Comparison of ENCODE assay signal across 8 cellular contexts in genomic region chr10:47552719-47553118, GRCh38. TPM values are rescaled to one million over a fixed set of nuclear protein-coding genes. Genes with fewer than 3 reads are reported as not detected.
DNase-seq lines count a peak whose midpoint lies in the region; ATAC-seq and TF ChIP-seq lines count a peak whose summit lies in the region.
"Not testable (repeated sequence)": the region's sequence is repeated elsewhere in the genome, so short reads cannot be mapped to it uniquely, and the experiment has no call there.

No MANE protein-coding gene starts in this region.

- POLR2A ChIA-PET in naive thymus-derived CD4-positive, alpha-beta T cell (lab: Charles Lee): interaction anchor here (0.6 kb wide), 1 partner anchor 345 kb away, joined by 3 read pairs; no protein-coding TSS in a partner anchor

- not testable (repeated sequence) for H3K9me3 ChIP-seq in HUES6 (ENCODE audit: control insufficient read depth, insufficient read depth, low read depth, low read length); SK-N-MC (ENCODE audit: low read depth, low read length); gastroesophageal sphincter; naive thymus-derived CD4-positive, alpha-beta T cell (ENCODE audit: control insufficient read depth in 2 of 3, low read length in 3 of 3)

- peak overlapping the region; percentile 96 for H3K4me3 ChIP-seq in HUES6 (ENCODE audit: low read depth, low read length)
- peak overlapping the region; percentile 74 for H3K4me3 ChIP-seq in SK-N-MC
- H3K4me3 ChIP-seq in gastroesophageal sphincter: peak overlapping the region; percentile 62 to 91
- peak overlapping the region; percentile 84 for H3K4me3 ChIP-seq in naive thymus-derived CD4-positive, alpha-beta T cell (ENCODE audit: low read length)

- ATAC-seq in GM21786 (IDR thresholded peaks at IDR 0.05; ENCODE audit: unreplicated experiment) (peak; percentile 51), gastroesophageal sphincter (peak; percentile 16)
- ATAC-seq in activated naive CD8-positive, alpha-beta T cell treated with anti-CD3 and anti-CD28 coated beads, Interleukin-2, amount 50 U/mL, for 24 hours: peak; percentile 81
- ATAC-seq in naive thymus-derived CD4-positive, alpha-beta T cell: peak; percentile 75
- peak; percentile 86 for ATAC-seq in stimulated activated memory B cell treated with anti-CD40 and anti-IgM and Interleukin-4, amounts not matched to agents 10 μg/mL and 1 μg/mL and 100 μg/mL, for 72 hours

- not testable (repeated sequence) for H3K4me1 ChIP-seq in HUES6 (ENCODE audit: control insufficient read depth, insufficient read depth, low read length); gastroesophageal sphincter; naive thymus-derived CD4-positive, alpha-beta T cell (ENCODE audit: control insufficient read depth in 2 of 2, insufficient read depth in 2 of 2, low read length in 2 of 2)

- H3K9ac ChIP-seq in HUES6 (ENCODE audit: low read length): peak overlapping the region; percentile 87
- not testable (repeated sequence) for H3K9ac ChIP-seq in SK-N-MC (ENCODE audit: insufficient read length)

- intact Hi-C loops in naive thymus-derived CD4-positive, alpha-beta T cell (cut with micrococcal nuclease): not testable (repeated sequence)

- peaks cover 10% of the 10 kb centered on the region for H3K4me1 Mint-ChIP-seq in activated naive CD8-positive, alpha-beta T cell treated with anti-CD3 and anti-CD28 coated beads, Interleukin-2, amount 50 U/mL, for 24 hours
- peaks cover 0 to 13% (median 5%) of the 10 kb centered on the region in 7 donors for H3K4me1 Mint-ChIP-seq in naive thymus-derived CD4-positive, alpha-beta T cell
- H3K4me1 Mint-ChIP-seq in stimulated activated memory B cell treated with anti-CD40 and anti-IgM and Interleukin-4, amounts not matched to agents 10 μg/mL and 1 μg/mL and 100 μg/mL, for 72 hours: not testable (repeated sequence)

- H3K9me3 Mint-ChIP-seq in activated naive CD8-positive, alpha-beta T cell treated with anti-CD3 and anti-CD28 coated beads, Interleukin-2, amount 50 U/mL, for 24 hours; naive thymus-derived CD4-positive, alpha-beta T cell; stimulated activated memory B cell treated with anti-CD40 and anti-IgM and Interleukin-4, amounts not matched to agents 10 μg/mL and 1 μg/mL and 100 μg/mL, for 72 hours: not testable (repeated sequence)

- WGBS in gastroesophageal sphincter (ENCODE audit: low coverage in 1 of 2), 2 donors: 0 to 14% methylated on average over 4 to 5 of the region's 7 CpGs

- H3K27ac ChIP-seq in HUES6 (ENCODE audit: low read depth, low read length); SK-N-MC: not testable (repeated sequence)
- H3K27ac ChIP-seq in gastroesophageal sphincter: peak overlapping the region; percentile 77 to 86 (median 82)
- peak overlapping the region; percentile 70 for H3K27ac ChIP-seq in naive thymus-derived CD4-positive, alpha-beta T cell (ENCODE audit: low read depth, low read length)

- TF ChIP-seq POLR2A in gastroesophageal sphincter (IDR thresholded peaks at IDR 0.05): not testable (repeated sequence)

- TF ChIP-seq EP300 in gastroesophageal sphincter (IDR thresholded peaks at IDR 0.05): not testable (repeated sequence)

- peak overlapping the region; percentile 95 for H3K4me3 Mint-ChIP-seq in activated naive CD8-positive, alpha-beta T cell treated with anti-CD3 and anti-CD28 coated beads, Interleukin-2, amount 50 U/mL, for 24 hours
- H3K4me3 Mint-ChIP-seq in naive thymus-derived CD4-positive, alpha-beta T cell: peak overlapping the region; percentile 93 to 100 (median 98)
- H3K4me3 Mint-ChIP-seq in stimulated activated memory B cell treated with anti-CD40 and anti-IgM and Interleukin-4, amounts not matched to agents 10 μg/mL and 1 μg/mL and 100 μg/mL, for 72 hours: peak overlapping the region; percentile 86

- H3K27me3 ChIP-seq in HUES6 (ENCODE audit: control insufficient read depth, insufficient read depth, low read length); gastroesophageal sphincter; naive thymus-derived CD4-positive, alpha-beta T cell (ENCODE audit: control insufficient read depth in 2 of 2, insufficient read depth in 2 of 2, low read length in 2 of 2): not testable (repeated sequence)

- not testable (repeated sequence) for H3K36me3 Mint-ChIP-seq in activated naive CD8-positive, alpha-beta T cell treated with anti-CD3 and anti-CD28 coated beads, Interleukin-2, amount 50 U/mL, for 24 hours (ENCODE audit: low read depth); naive thymus-derived CD4-positive, alpha-beta T cell; stimulated activated memory B cell treated with anti-CD40 and anti-IgM and Interleukin-4, amounts not matched to agents 10 μg/mL and 1 μg/mL and 100 μg/mL, for 72 hours

- H3K27me3 Mint-ChIP-seq in activated naive CD8-positive, alpha-beta T cell treated with anti-CD3 and anti-CD28 coated beads, Interleukin-2, amount 50 U/mL, for 24 hours; stimulated activated memory B cell treated with anti-CD40 and anti-IgM and Interleukin-4, amounts not matched to agents 10 μg/mL and 1 μg/mL and 100 μg/mL, for 72 hours: not testable (repeated sequence)
- H3K27me3 Mint-ChIP-seq in naive thymus-derived CD4-positive, alpha-beta T cell: peaks cover 0 to 10% (median 0%) of the 10 kb centered on the region in 5 donors

- peak in 1 of 4 experiments; percentile 46 for TF ChIP-seq CTCF in gastroesophageal sphincter (IDR thresholded peaks at IDR 0.05)

- DNase-seq in DMS53 (lab: John Stamatoyannopoulos, UW): peak; percentile 75
- DNase-seq in SK-N-MC (ENCODE audit: low read depth, low spot score): not testable (repeated sequence)
- DNase-seq in activated naive CD8-positive, alpha-beta T cell treated with anti-CD3 and anti-CD28 coated beads, Interleukin-2, amount 50 U/mL, for 24 hours: peak; percentile 33
- DNase-seq in naive thymus-derived CD4-positive, alpha-beta T cell: peak in 8 of 9 donors; percentile 18 to 56 (median 34)

- CTCF ChIA-PET in naive thymus-derived CD4-positive, alpha-beta T cell (lab: Charles Lee): not testable (repeated sequence)

- peak overlapping the region; percentile 95 for H3K27ac Mint-ChIP-seq in activated naive CD8-positive, alpha-beta T cell treated with anti-CD3 and anti-CD28 coated beads, Interleukin-2, amount 50 U/mL, for 24 hours
- peak overlapping the region; percentile 93 to 99 (median 97) for H3K27ac Mint-ChIP-seq in naive thymus-derived CD4-positive, alpha-beta T cell
- H3K27ac Mint-ChIP-seq in stimulated activated memory B cell treated with anti-CD40 and anti-IgM and Interleukin-4, amounts not matched to agents 10 μg/mL and 1 μg/mL and 100 μg/mL, for 72 hours: peak overlapping the region; percentile 95

- H3K36me3 ChIP-seq in HUES6 (ENCODE audit: control insufficient read depth, insufficient read depth, low read length); SK-N-MC (ENCODE audit: insufficient read depth, low read length); naive thymus-derived CD4-positive, alpha-beta T cell (ENCODE audit: control insufficient read depth in 2 of 3, insufficient read depth in 3 of 3, low read length in 3 of 3): not testable (repeated sequence)
- H3K36me3 ChIP-seq in gastroesophageal sphincter: peaks cover 0 to 11% of the 10 kb centered on the region in 2 donors

RNA-seq across cellular contexts. Expression of gene AGAP9, which starts 29.3 kb away (rescaled TPM):
- 10 to 100 TPM in 1 of 4 donors, 1 to 10 TPM in 3; 1.6 to 11.7 (median 5.1) TPM for total RNA-seq in gastroesophageal sphincter
- 10 to 100 TPM in 4 of 5 experiments, 1 to 10 TPM in 1; 9.7 to 20.4 (median 15.6) TPM for total RNA-seq in naive thymus-derived CD4-positive, alpha-beta T cell
- under 1 TPM; 0.19 to 0.91 TPM for polyA plus RNA-seq in naive thymus-derived CD4-positive, alpha-beta T cell

Comparison
In these comparisons a context has a peak if more than half of its experiments do, and no peak if none do; other contexts are left out.
1. ATAC-seq: peak in every context shown above with its lines; median percentile 86 in stimulated activated memory B cell treated with anti-CD40 and anti-IgM and Interleukin-4, amounts not matched to agents 10 μg/mL and 1 μg/mL and 100 μg/mL, for 72 hours; 81 in activated naive CD8-positive, alpha-beta T cell treated with anti-CD3 and anti-CD28 coated beads, Interleukin-2, amount 50 U/mL, for 24 hours; 75 in naive thymus-derived CD4-positive, alpha-beta T cell; 51 in GM21786; 16 in gastroesophageal sphincter.